ENCODE assay signal across 18 cellular contexts in the genomic region with DNA sequence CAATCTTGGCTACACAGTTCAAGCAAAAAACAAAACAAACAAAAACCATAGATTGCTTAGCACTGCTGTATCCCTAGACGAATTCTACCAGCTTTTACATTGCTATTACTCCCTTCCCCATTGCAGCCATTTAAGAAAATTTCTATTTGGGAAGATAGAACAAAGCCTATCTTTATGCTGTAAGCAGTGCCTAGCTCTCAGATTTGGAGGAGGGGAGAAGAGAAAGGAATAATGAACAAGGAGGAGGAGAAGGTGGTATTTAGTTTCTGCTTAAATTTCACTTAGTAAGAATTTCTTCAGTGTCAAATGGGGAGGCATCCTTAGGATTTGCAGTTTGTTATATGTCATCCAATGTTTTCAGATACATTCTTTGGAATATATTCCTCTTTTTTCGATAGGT. TPM values are rescaled to one million over a fixed set of nuclear protein-coding genes. Genes with fewer than 3 reads are reported as not detected.
DNase-seq lines count a peak whose midpoint lies in the region; TF ChIP-seq lines count a peak whose summit lies in the region.
"Had no signal": no experiment of that assay in that cellular context is flagged by ENCODE, and none has a peak within 500 bp of the region (broad histone marks: within the 10 kb centered on the region; RNA-seq: fewer than 3 reads in every experiment).

No MANE protein-coding gene starts in this region.

- H2BK5ac ChIP-seq in H9 (ENCODE audit: insufficient read length, low read length), result no peak overlapping the region

- H3K4ac ChIP-seq in H9 (ENCODE audit: low read depth, low read length), result no peak overlapping the region

- no peaks in the 10 kb centered on the region; the same call in 1 of the 2 replicates for H3K27me3 Mint-ChIP-seq in H9 (ENCODE audit: low read depth)
- H3K27me3 Mint-ChIP-seq: CD4-positive, alpha-beta memory T cell; CD4-positive, CD25-positive, alpha-beta regulatory T cell had no signal

- no peak overlapping the region for H3K14ac ChIP-seq in H9 (ENCODE audit: insufficient read depth, low read length)

- H2BK12ac ChIP-seq in H9 (ENCODE audit: insufficient read length, low read depth, low read length), result no peak overlapping the region

- no peak overlapping the region for H4K91ac ChIP-seq in H9 (ENCODE audit: insufficient read length, low read depth, low read length)

- no peak overlapping the region for H3K23ac ChIP-seq in H9 (ENCODE audit: insufficient read length, low read depth, low read length)

- H3K23me2 ChIP-seq in H9 (ENCODE audit: insufficient read length, low read depth, low read length, poor library complexity, severe bottlenecking), result no peaks in the 10 kb centered on the region

- no peak overlapping the region for H2BK15ac ChIP-seq in H9 (ENCODE audit: low read depth, low read length)

- H4K8ac ChIP-seq in H9 (replicated peaks; ENCODE audit: insufficient read length, low read depth, low read length), result no peak overlapping the region

- no peak overlapping the region for H3K56ac ChIP-seq in H9 (ENCODE audit: insufficient read length, low read depth, low read length)

- no peak overlapping the region for H3K27ac ChIP-seq in H9 (ENCODE audit: insufficient read length, low read depth, low read length)
- H3K27ac ChIP-seq: BLaER1 had no signal

- no peak for TF ChIP-seq CTCF in H9 (conservative IDR thresholded peaks at IDR 0.05)

- no peaks in the 10 kb centered on the region for H3K4me1 ChIP-seq in H9 (ENCODE audit: insufficient read depth, low read length)
- H3K4me1 ChIP-seq: BE2C, BLaER1, Caco-2 had no signal

- H3K9me3 Mint-ChIP-seq in H9, result no peaks in the 10 kb centered on the region

- H3K18ac ChIP-seq in H9 (ENCODE audit: insufficient read length, low read depth, low read length), result no peak overlapping the region

- H3K9ac ChIP-seq in H9 (ENCODE audit: extremely low read depth, insufficient read length, low read length), result no peak overlapping the region
- H3K9ac ChIP-seq: BLaER1 had no signal

- H4K5ac ChIP-seq in H9 (ENCODE audit: insufficient read length, low read depth, low read length), result no peak overlapping the region

- H3K79me1 ChIP-seq in H9 (ENCODE audit: insufficient read depth, low read depth, low read length, poor library complexity, severe bottlenecking), result no peaks in the 10 kb centered on the region

- H3K4me3 Mint-ChIP-seq in H9, result no peak overlapping the region
- H3K4me3 Mint-ChIP-seq: CD14-positive monocyte; CD4-positive, alpha-beta memory T cell; CD4-positive, CD25-positive, alpha-beta regulatory T cell; CD8-positive, alpha-beta memory T cell had no signal

- H3T11ph ChIP-seq in H9 (ENCODE audit: low read length), result no peak overlapping the region

- H3K36me3 Mint-ChIP-seq in H9 (ENCODE audit: insufficient read depth in 1 of 3, low read depth in 3 of 3), result no peaks in the 10 kb centered on the region
- H3K36me3 Mint-ChIP-seq: CD14-positive monocyte; CD4-positive, alpha-beta memory T cell; CD4-positive, CD25-positive, alpha-beta regulatory T cell; CD8-positive, alpha-beta memory T cell had no signal

- H3K4me1 Mint-ChIP-seq in H9, result no peaks in the 10 kb centered on the region
- H3K4me1 Mint-ChIP-seq: CD14-positive monocyte; CD4-positive, alpha-beta memory T cell; CD4-positive, CD25-positive, alpha-beta regulatory T cell; CD8-positive, alpha-beta memory T cell had no signal

- H2BK120ac ChIP-seq in H9 (ENCODE audit: low read depth, low read length, poor library complexity, severe bottlenecking), result no peak overlapping the region

- H3K79me2 ChIP-seq in H9 (ENCODE audit: insufficient read depth, low read length), result no peaks in the 10 kb centered on the region

- H4K20me1 ChIP-seq in H9 (ENCODE audit: control insufficient read depth, insufficient read depth, insufficient read length), result no peaks in the 10 kb centered on the region
- H4K20me1 ChIP-seq: BLaER1 had no signal

- H2AFZ ChIP-seq in H9 (ENCODE audit: low read length), result no peak overlapping the region

- no CpG with 5 or more reads among the region's 2 CpGs for WGBS in H9 (ENCODE audit: extremely low coverage, insufficient read length, low lambda C conversion rate)

- DNase-seq in SK-MEL-5 (ENCODE audit: low read depth, low spot score) (peak; percentile 56), foreskin melanocyte (peak; percentile 38), cerebellar cortex (ENCODE audit: low spot score) (no peak), H9 (no peak)
- DNase-seq in activated CD8-positive, alpha-beta memory T cell treated with anti-CD3 and anti-CD28 coated beads, Interleukin-2, amount 50 U/mL, for 4 hours, result no peak
- DNase-seq: 8988T; ACHN; BE2C; C1 segment of cervical spinal cord; Caco-2; Calu3; CD4-positive, alpha-beta memory T cell; CD4-positive, CD25-positive, alpha-beta regulatory T cell; CD8-positive, alpha-beta memory T cell; DMS79 treated with DMSO at 0.1 percent for 48 hours; GF-D8 had no signal

- no peaks in the 10 kb centered on the region for H3K27me3 ChIP-seq in H9 (ENCODE audit: insufficient read depth, low read length)
- H3K27me3 ChIP-seq: BE2C, BLaER1 had no signal

- H3K9me3 ChIP-seq in H9 (ENCODE audit: control insufficient read depth, low read depth, low read length), result no peaks in the 10 kb centered on the region
- H3K9me3 ChIP-seq: BE2C, Caco-2 had no signal

- H3K27ac Mint-ChIP-seq in H9, result no peak overlapping the region; a peak in 1 of 7 replicates
- H3K27ac Mint-ChIP-seq: CD14-positive monocyte; CD4-positive, alpha-beta memory T cell; CD4-positive, CD25-positive, alpha-beta regulatory T cell; CD8-positive, alpha-beta memory T cell had no signal

- in situ Hi-C loops in SK-MEL-5 (cut with HindIII; ENCODE audit: low pct_unique_long_range_greater_than_20kb, low sequenced_read_pairs), result no loop called here

- H2AK5ac ChIP-seq in H9 (ENCODE audit: insufficient read length, low read length), result no peak overlapping the region

- no peak overlapping the region for H2BK20ac ChIP-seq in H9 (ENCODE audit: low read depth, low read length, poor library complexity, severe bottlenecking)

- H3K4me2 ChIP-seq in H9 (ENCODE audit: insufficient read depth, insufficient read length, low read length), result no peak overlapping the region
- H3K4me2 ChIP-seq: BLaER1 had no signal

RNA-seq across cellular contexts. Expression of gene TLE1, which starts 16.2 kb away (rescaled TPM):
- 28.5 and 32.3 TPM in 2 replicates for total RNA-seq in SK-MEL-5 (2014; rRNA removed; shearing (Covaris generic))
- 52.5 and 62.0 TPM in 2 replicates for polyA plus RNA-seq in SK-MEL-5 (2015; cell fraction: cytosol; rRNA removed)
- 25.6 and 39.7 TPM in 2 replicates for polyA plus RNA-seq in SK-MEL-5 (2015; cell fraction: nucleus; rRNA removed)
- total RNA-seq in H9 (2021), result 75.1 and 79.3 TPM in 2 replicates

Comparison
In these comparisons a context has a peak if more than half of its experiments do, and no peak if none do; other contexts are left out.
1. DNase-seq: peak in SK-MEL-5 (single experiment) and foreskin melanocyte (single experiment); none in cerebellar cortex (single experiment), activated CD8-positive, alpha-beta memory T cell treated with anti-CD3 and anti-CD28 coated beads, Interleukin-2, amount 50 U/mL, for 4 hours (single experiment) and H9 (single experiment).